Comparison of ENCODE assay signal across 19 cellular contexts in genomic region chr10:13338337-13339128, GRCh38. TPM values are rescaled to one million over a fixed set of nuclear protein-coding genes. Genes with fewer than 3 reads are reported as not detected.
DNase-seq lines count a peak whose midpoint lies in the region; ATAC-seq, FAIRE-seq and TF ChIP-seq lines count a peak whose summit lies in the region.
"Had no signal": no experiment of that assay in that cellular context is flagged by ENCODE, and none has a peak within 500 bp of the region (broad histone marks: within the 10 kb centered on the region; RNA-seq: fewer than 3 reads in every experiment).

No MANE protein-coding gene starts in this region.

- H3K9ac ChIP-seq in HepG2 (ENCODE audit: insufficient read depth, low read depth, low read length) (no peak overlapping the region), endodermal cell (ENCODE audit: extremely low read depth, low read length, poor library complexity, severe bottlenecking) (no peak overlapping the region)

- H3K79me2 ChIP-seq in HepG2 (ENCODE audit: insufficient read depth, low read length) = peaks cover 13% of the 10 kb centered on the region

- ATAC-seq in right lobe of liver (peak; percentile 10 to 35 (median 18)), HepG2 (no peak), left lobe of liver (peak; percentile 29), HG02870 (IDR thresholded peaks at IDR 0.05; ENCODE audit: unreplicated experiment) (no peak)
- ATAC-seq: HCT116, Panc1 had no signal

- in situ Hi-C loops in HepG2 (cut with HindIII; ENCODE audit: extremely low pct_ligation_motif_present, low pct_unique_long_range_greater_than_20kb) = no loop called here

- H3K4me3 ChIP-seq in right lobe of liver (no peak overlapping the region), HepG2 (replicated peaks in 1 of 3; ENCODE audit: insufficient read depth in 1 of 3, low read depth in 2 of 3, low read length in 3 of 3) (no peak overlapping the region), endodermal cell (ENCODE audit: low read length) (no peak overlapping the region)
- H3K4me3 ChIP-seq: esophagus squamous epithelium, spleen had no signal

- FAIRE-seq in HepG2 (lab: Jason Lieb, UNC) = no peak
- FAIRE-seq: A204.1, kidney had no signal

- H3K4me3 Mint-ChIP-seq in endodermal cell = no peak overlapping the region

- no TSS peak for BruUV-seq in HepG2 (replicated peaks; lab: Mats Ljungman, UMichigan)

- H3K9me3 ChIP-seq in right lobe of liver (no peaks in the 10 kb centered on the region), HepG2 (ENCODE audit: low read length) (no peaks in the 10 kb centered on the region), endodermal cell (ENCODE audit: control insufficient read depth, low read length) (no peaks in the 10 kb centered on the region)
- H3K9me3 ChIP-seq: esophagus squamous epithelium, spleen had no signal

- H3K9me3 Mint-ChIP-seq in endodermal cell = no peaks in the 10 kb centered on the region

- no peak overlapping the region for H2AFZ ChIP-seq in HepG2 (ENCODE audit: low read length)

- H3K4me1 Mint-ChIP-seq in endodermal cell = peaks cover 7% of the 10 kb centered on the region

- CTCF ChIA-PET in HepG2 (lab: Yijun Ruan, JAX; ENCODE audit: low intra/inter-chr PET ratio, low total read pairs) = no interaction called here
- CTCF ChIA-PET in RWPE1 (lab: Yijun Ruan, JAX) = no interaction called here

- H3K27ac ChIP-seq in right lobe of liver (peak overlapping the region in 2 of 3 donors; percentile 16 to 38), HepG2 (ENCODE audit: extremely low read length, insufficient read depth, low read length) (no peak overlapping the region), endodermal cell (ENCODE audit: low read depth, low read length) (no peak overlapping the region), RWPE1 (no peak overlapping the region)
- H3K27ac ChIP-seq: spleen had no signal

- TF ChIP-seq CTCF in right lobe of liver (IDR thresholded peaks at IDR 0.05) = no peak
- no peak for TF ChIP-seq CTCF in HepG2 (CRISPR knock-in tag; IDR thresholded peaks at IDR 0.05)
- TF ChIP-seq CTCF in endodermal cell (conservative IDR thresholded peaks at IDR 0.05) = no peak
- no peak for TF ChIP-seq CTCF in RWPE1 (conservative IDR thresholded peaks at IDR 0.05; ENCODE audit: low read depth)

- intact Hi-C loops in right lobe of liver (cut with DNase I) = no loop called here
- intact Hi-C loops in HepG2 (cut with micrococcal nuclease; ENCODE audit: unreplicated experiment) = no loop called here

- WGBS in right lobe of liver (ENCODE audit: insufficient coverage, low coverage, low lambda C conversion rate, missing lambda C conversion rate) = 77% methylated on average over 11 of the region's 11 CpGs
- 99% methylated on average over 11 of the region's 11 CpGs for WGBS in HepG2 (ENCODE audit: low lambda C conversion rate)
- 94 to 98% methylated on average over 5 to 11 of the region's 11 CpGs for WGBS in endodermal cell (ENCODE audit: insufficient coverage in 1 of 2, insufficient read length in 1 of 2), 2 experiments

- no peaks in the 10 kb centered on the region for H3K27me3 Mint-ChIP-seq in endodermal cell (ENCODE audit: insufficient read depth)

- no peak overlapping the region for H3K4me2 ChIP-seq in HepG2 (ENCODE audit: low read depth, low read length)

- no peaks in the 10 kb centered on the region for H4K20me1 ChIP-seq in HepG2 (ENCODE audit: insufficient read depth, low read length)

- no peak for TF ChIP-seq POLR2A in right lobe of liver (IDR thresholded peaks at IDR 0.05)
- no peak for TF ChIP-seq POLR2A in HepG2 (IDR thresholded peaks at IDR 0.05; ENCODE audit: insufficient read depth in 1 of 2, low read depth in 2 of 2, low read length in 2 of 2)

- TF ChIP-seq EP300 in HepG2 (IDR thresholded peaks at IDR 0.05; ENCODE audit: low read depth in 2 of 2, low read length in 2 of 2) = no peak
- TF ChIP-seq EP300 in HepG2 (CRISPR knock-in tag; IDR thresholded peaks at IDR 0.05; ENCODE audit: borderline replicate concordance) = no peak

- peaks cover 82% of the 10 kb centered on the region for H3K36me3 Mint-ChIP-seq in endodermal cell (ENCODE audit: low read depth)

- TF ChIP-seq RAD21 in HepG2 (CRISPR knock-in tag; IDR thresholded peaks at IDR 0.05) = no peak

- H3K36me3 ChIP-seq in right lobe of liver (peaks cover 0 to 13% (median 0%) of the 10 kb centered on the region in 4 donors), HepG2 (replicated peaks in 1 of 2; ENCODE audit: control insufficient read depth in 1 of 2, insufficient read depth in 2 of 2, low read length in 2 of 2) (peaks cover 8 to 47% of the 10 kb centered on the region in 2 experiments; a peak in 4 of 5 replicates), endodermal cell (ENCODE audit: control insufficient read depth, insufficient read depth, low read length) (peaks cover 78% of the 10 kb centered on the region)

- no peak for DNase-seq in right lobe of liver
- no peak for DNase-seq in HepG2 (ENCODE audit: low spot score)
- no peak for DNase-seq in endodermal cell
- no peak for DNase-seq in left lobe of liver (ENCODE audit: low spot score)
- no peak for DNase-seq in Ammon's horn (ENCODE audit: low spot score)
- DNase-seq in RWPE1 (ENCODE audit: low spot score) = no peak
- no peak for DNase-seq in NCI-H446 (lab: John Stamatoyannopoulos, UW)
- DNase-seq: activated naive CD4-positive, alpha-beta T cell treated with Interleukin-2 at 50 U/mL for 16 hours; cerebellar nuclear complex; DMS53; esophagus squamous epithelium; kidney; NCI-H1092; NCI-H2227 treated with DMSO at 0.1 percent for 48 hours; spleen had no signal

- POLR2A ChIA-PET in HepG2 (lab: Yijun Ruan, JAX) (no interaction called here), RWPE1 (lab: Yijun Ruan, JAX; ENCODE audit: low non-redundant PET) (no interaction called here)

- peak overlapping the region; percentile 15 for H3K27ac Mint-ChIP-seq in endodermal cell

- peaks cover 0 to 7% (median 0%) of the 10 kb centered on the region in 4 donors for H3K4me1 ChIP-seq in right lobe of liver
- H3K4me1 ChIP-seq in HepG2 (ENCODE audit: insufficient read depth, low read length) = no peaks in the 10 kb centered on the region
- H3K4me1 ChIP-seq in endodermal cell (ENCODE audit: control insufficient read depth, insufficient read depth, low read length) = no peaks in the 10 kb centered on the region

- H3K27me3 ChIP-seq in right lobe of liver = no peaks in the 10 kb centered on the region
- H3K27me3 ChIP-seq in HepG2 (ENCODE audit: control insufficient read depth in 1 of 2, insufficient read depth in 2 of 2, low read length in 2 of 2) = no peaks in the 10 kb centered on the region
- no peaks in the 10 kb centered on the region for H3K27me3 ChIP-seq in endodermal cell (ENCODE audit: control insufficient read depth, insufficient read depth, low read length, poor library complexity, severe bottlenecking)
- H3K27me3 ChIP-seq: esophagus squamous epithelium, spleen had no signal

RNA-seq across cellular contexts. Expression of gene SEPHS1, which starts 9.6 kb away (rescaled TPM):
- total RNA-seq in right lobe of liver (10 to 100 TPM; 25.4 to 32.1 (median 29.3) TPM), HepG2 (2016; rRNA removed; fragmentation: Illumina TruSeq; extraction: Trizol) (61.5 and 76.0 TPM in 2 replicates), endodermal cell (100 to 1,000 TPM; 127 to 268 TPM), left lobe of liver (33.8 TPM)
- total RNA-seq in HepG2 (2016; cell fraction: cytosol; rRNA removed; fragmentation: Illumina TruSeq; extraction: Trizol; ENCODE audit: low read depth) = 81.7 and 82.0 TPM in 2 replicates
- 64.7 and 68.6 TPM in 2 replicates for total RNA-seq in HepG2 (2016; cell fraction: insoluble cytoplasmic fraction; rRNA removed; fragmentation: Illumina TruSeq; extraction: Trizol)
- total RNA-seq in HepG2 (2016; cell fraction: membrane; rRNA removed; fragmentation: Illumina TruSeq; extraction: Trizol) = 145 and 152 TPM in 2 replicates
- total RNA-seq in HepG2 (2016; cell fraction: nucleus; rRNA removed; fragmentation: Illumina TruSeq; extraction: Trizol) = 26.6 and 33.5 TPM in 2 replicates
- 52.3 and 57.8 TPM in 2 replicates for polyA plus RNA-seq in HepG2 (2011; rRNA removed)
- 37.6 and 45.1 TPM in 2 replicates for polyA plus RNA-seq in HepG2 (2011; cell fraction: cytosol; rRNA removed)
- polyA plus RNA-seq in HepG2 (2011; cell fraction: nucleus; rRNA removed) = 19.5 and 19.9 TPM in 2 replicates
- polyA plus RNA-seq in HepG2 (2012) = 32.9 and 36.4 TPM in 2 replicates
- polyA plus RNA-seq in HepG2 (2016; cell fraction: cytosol; fragmentation: Illumina TruSeq; extraction: Trizol; ENCODE audit: low read depth) = 167 and 171 TPM in 2 replicates
- 95.6 and 112 TPM in 2 replicates for polyA plus RNA-seq in HepG2 (2016; cell fraction: insoluble cytoplasmic fraction; fragmentation: Illumina TruSeq; extraction: Trizol; ENCODE audit: low read depth)
- 189 and 199 TPM in 2 replicates for polyA plus RNA-seq in HepG2 (2016; cell fraction: membrane; fragmentation: Illumina TruSeq; extraction: Trizol; ENCODE audit: low read depth)
- polyA plus RNA-seq in HepG2 (2016; cell fraction: nucleus; fragmentation: Illumina TruSeq; extraction: Trizol; ENCODE audit: insufficient read depth, low read depth) = 67.4 and 69.2 TPM in 2 replicates
- 44.9 and 79.2 TPM in 2 replicates for polyA minus RNA-seq in HepG2 (2011; rRNA and poly(A)+ RNA removed; ENCODE audit: low replicate concordance)
- 26.9 and 32.6 TPM in 2 replicates for polyA minus RNA-seq in HepG2 (2011; cell fraction: cytosol; rRNA and poly(A)+ RNA removed)
- 18.8 and 19.8 TPM in 2 replicates for polyA minus RNA-seq in HepG2 (2011; cell fraction: nucleus; rRNA and poly(A)+ RNA removed)
- polyA plus RNA-seq in endodermal cell (2013, experiment 1 of 2) = 123 TPM
- 107 TPM for polyA plus RNA-seq in endodermal cell (2013, experiment 2 of 2)

RNA-seq across cellular contexts. Expression of gene PHYH, which starts 38.7 kb away (rescaled TPM):
- total RNA-seq in right lobe of liver (100 to 1,000 TPM in 5 of 6 experiments, 10 to 100 TPM in 1; 76.8 to 204 (median 141) TPM), HepG2 (2016; rRNA removed; fragmentation: Illumina TruSeq; extraction: Trizol) (34.5 and 47.9 TPM in 2 replicates), endodermal cell (10 to 100 TPM; 17.2 to 37.9 TPM), left lobe of liver (140 TPM)
- total RNA-seq in HepG2 (2016; cell fraction: cytosol; rRNA removed; fragmentation: Illumina TruSeq; extraction: Trizol; ENCODE audit: low read depth) = 17.6 and 21.7 TPM in 2 replicates
- total RNA-seq in HepG2 (2016; cell fraction: insoluble cytoplasmic fraction; rRNA removed; fragmentation: Illumina TruSeq; extraction: Trizol) = 36.1 and 49.8 TPM in 2 replicates
- 20.3 and 22.2 TPM in 2 replicates for total RNA-seq in HepG2 (2016; cell fraction: membrane; rRNA removed; fragmentation: Illumina TruSeq; extraction: Trizol)
- 18.4 and 18.8 TPM in 2 replicates for total RNA-seq in HepG2 (2016; cell fraction: nucleus; rRNA removed; fragmentation: Illumina TruSeq; extraction: Trizol)
- polyA plus RNA-seq in HepG2 (2011; rRNA removed) = 27.2 and 37.4 TPM in 2 replicates
- polyA plus RNA-seq in HepG2 (2011; cell fraction: cytosol; rRNA removed) = 27.7 and 38.9 TPM in 2 replicates
- polyA plus RNA-seq in HepG2 (2011; cell fraction: nucleus; rRNA removed) = 12.7 and 24.3 TPM in 2 replicates
- polyA plus RNA-seq in HepG2 (2012) = 47.7 and 75.4 TPM in 2 replicates
- 14.6 and 17.7 TPM in 2 replicates for polyA plus RNA-seq in HepG2 (2016; cell fraction: cytosol; fragmentation: Illumina TruSeq; extraction: Trizol; ENCODE audit: low read depth)
- 78.2 and 81.4 TPM in 2 replicates for polyA plus RNA-seq in HepG2 (2016; cell fraction: insoluble cytoplasmic fraction; fragmentation: Illumina TruSeq; extraction: Trizol; ENCODE audit: low read depth)
- 22.5 and 25.2 TPM in 2 replicates for polyA plus RNA-seq in HepG2 (2016; cell fraction: membrane; fragmentation: Illumina TruSeq; extraction: Trizol; ENCODE audit: low read depth)
- polyA plus RNA-seq in HepG2 (2016; cell fraction: nucleus; fragmentation: Illumina TruSeq; extraction: Trizol; ENCODE audit: insufficient read depth, low read depth) = 38.1 and 38.4 TPM in 2 replicates
- polyA minus RNA-seq in HepG2 (2011; rRNA and poly(A)+ RNA removed; ENCODE audit: low replicate concordance) = 7.2 and 13.5 TPM in 2 replicates
- polyA minus RNA-seq in HepG2 (2011; cell fraction: cytosol; rRNA and poly(A)+ RNA removed) = 9.4 and 13.2 TPM in 2 replicates
- polyA minus RNA-seq in HepG2 (2011; cell fraction: nucleus; rRNA and poly(A)+ RNA removed) = 12.2 and 17.8 TPM in 2 replicates
- polyA plus RNA-seq in endodermal cell (2013, experiment 1 of 2) = 24.3 TPM
- polyA plus RNA-seq in endodermal cell (2013, experiment 2 of 2) = 21.1 TPM

Comparison
In these comparisons a context has a peak if more than half of its experiments do, and no peak if none do; other contexts are left out.
1. ATAC-seq: peak in right lobe of liver (4 of 4) and left lobe of liver (single experiment); none in HepG2 (single experiment) and HG02870 (single experiment).
2. H3K27ac ChIP-seq: peak in right lobe of liver (2 of 3); none in HepG2 (single experiment), endodermal cell (single experiment) and RWPE1 (single experiment).